Comparison of ENCODE assay signal across 9 cellular contexts in the genomic region with DNA sequence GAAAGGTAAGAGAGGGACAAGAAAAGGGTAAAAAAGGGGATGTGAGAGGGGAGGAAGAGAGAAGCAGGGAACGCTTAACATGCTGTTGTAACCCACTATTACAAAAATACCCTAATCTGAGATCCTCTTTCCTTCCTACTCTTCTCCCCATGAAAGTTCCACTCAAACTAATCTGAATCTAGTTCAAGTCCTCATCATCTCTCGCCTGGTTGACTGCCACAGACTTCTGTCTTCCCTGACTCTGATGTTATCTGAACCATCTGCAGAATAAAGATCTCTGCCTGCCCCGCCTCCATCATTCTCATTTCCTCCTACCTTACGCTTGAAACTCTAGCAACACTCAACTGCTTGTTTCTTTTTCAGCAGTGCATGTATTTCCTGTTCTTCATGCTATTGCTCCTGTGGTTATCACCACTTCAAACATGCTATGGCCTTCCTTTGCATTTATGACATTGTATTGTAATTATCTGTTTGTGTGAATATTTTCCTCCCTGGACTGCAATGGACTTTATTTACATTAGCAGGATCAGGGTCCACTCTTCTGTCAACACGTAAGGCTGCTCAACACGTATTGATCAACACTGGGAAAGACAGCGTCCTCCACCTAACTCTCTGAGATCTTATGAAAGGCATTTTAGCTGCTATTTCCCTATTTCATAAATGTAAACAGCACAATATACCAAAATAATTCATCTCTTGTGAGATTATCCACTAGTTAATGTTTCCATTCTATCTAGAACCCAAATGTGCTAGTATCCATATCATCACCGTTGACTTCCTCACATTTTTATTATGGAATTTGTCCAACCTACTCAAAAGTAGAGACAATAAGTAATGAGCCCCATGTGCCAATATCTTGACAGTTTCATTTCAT.
DNase-seq lines count a peak whose midpoint lies in the region; ATAC-seq and TF ChIP-seq lines count a peak whose summit lies in the region.
"Had no signal": no experiment of that assay in that cellular context is flagged by ENCODE, and none has a peak within 500 bp of the region (broad histone marks: within the 10 kb centered on the region; RNA-seq: fewer than 3 reads in every experiment).

No MANE protein-coding gene starts in this region.

- 74 to 78% (median 76%) methylated on average over 8 of the region's 8 CpGs for WGBS in adrenal gland, 4 donors

- peak overlapping the region; percentile 79 for H3K4me3 Mint-ChIP-seq in activated naive CD8-positive, alpha-beta T cell treated with anti-CD3 and anti-CD28 coated beads, Interleukin-2, amount 10 ng/mL, durations not matched to agents 7 days and 5 days

- intact Hi-C loops in left ventricle myocardium inferior (cut with micrococcal nuclease) = no loop called here
- intact Hi-C loops in adrenal gland (cut with DNase I) = no loop called here

- no peak for TF ChIP-seq POLR2A in adrenal gland (IDR thresholded peaks at IDR 0.05)

- H3K27ac ChIP-seq in left ventricle myocardium inferior (replicated peaks) (no peak overlapping the region), adrenal gland (no peak overlapping the region)
- H3K27ac ChIP-seq: cardiac muscle cell had no signal

- DNase-seq in RPMI8226 (peak; percentile 19), left ventricle myocardium inferior (no peak), adrenal gland (no peak), NCI-H748 treated with DMSO at 0.1 percent for 48 hours (lab: John Stamatoyannopoulos, UW) (no peak)
- DNase-seq in activated naive CD8-positive, alpha-beta T cell treated with anti-CD3 and anti-CD28 coated beads, Interleukin-2, amount 10 ng/mL, durations not matched to agents 7 days and 5 days = no peak
- DNase-seq in stimulated activated CD8-positive, alpha-beta memory T cell treated with anti-CD3 and anti-CD28 coated beads, Interleukin-4, amount 100 ng/mL, for 4 hours (ENCODE audit: low read depth in 2 of 2, low spot score in 1 of 2) = peak; percentile 15 to 16

- peaks cover 16% of the 10 kb centered on the region for H3K4me1 Mint-ChIP-seq in activated naive CD8-positive, alpha-beta T cell treated with anti-CD3 and anti-CD28 coated beads, Interleukin-2, amount 10 ng/mL, durations not matched to agents 7 days and 5 days

- POLR2A ChIA-PET in activated naive CD8-positive, alpha-beta T cell treated with anti-CD3 and anti-CD28 coated beads, Interleukin-2, amount 10 ng/mL, durations not matched to agents 7 days and 5 days (lab: Charles Lee) = interaction anchor here (1.0 kb wide), 1 partner anchor 449 kb away, joined by 3 read pairs; the partner anchor contains the start of gene NRIP1

- H3K27ac Mint-ChIP-seq in activated naive CD8-positive, alpha-beta T cell treated with anti-CD3 and anti-CD28 coated beads, Interleukin-2, amount 10 ng/mL, durations not matched to agents 7 days and 5 days = peak overlapping the region; percentile 96

- no peaks in the 10 kb centered on the region for H3K27me3 Mint-ChIP-seq in activated naive CD8-positive, alpha-beta T cell treated with anti-CD3 and anti-CD28 coated beads, Interleukin-2, amount 10 ng/mL, durations not matched to agents 7 days and 5 days

- peaks cover 7% of the 10 kb centered on the region for H3K36me3 Mint-ChIP-seq in activated naive CD8-positive, alpha-beta T cell treated with anti-CD3 and anti-CD28 coated beads, Interleukin-2, amount 10 ng/mL, durations not matched to agents 7 days and 5 days

- TF ChIP-seq CTCF in left ventricle myocardium inferior (IDR thresholded peaks at IDR 0.05; ENCODE audit: borderline replicate concordance) (no peak), adrenal gland (IDR thresholded peaks at IDR 0.05) (no peak)

- H3K9me3 Mint-ChIP-seq in activated naive CD8-positive, alpha-beta T cell treated with anti-CD3 and anti-CD28 coated beads, Interleukin-2, amount 10 ng/mL, durations not matched to agents 7 days and 5 days = peaks cover 7% of the 10 kb centered on the region

- ATAC-seq in GM18498 (IDR thresholded peaks at IDR 0.05; ENCODE audit: unreplicated experiment) = peak; percentile 99
- peak; percentile 99 for ATAC-seq in HG02840 (IDR thresholded peaks at IDR 0.05; ENCODE audit: low FRiP score, unreplicated experiment)
- ATAC-seq in activated naive CD8-positive, alpha-beta T cell treated with anti-CD3 and anti-CD28 coated beads, Interleukin-2, amount 10 ng/mL, durations not matched to agents 7 days and 5 days (ENCODE audit: low read depth) = peak; percentile 99

- H3K36me3 ChIP-seq in left ventricle myocardium inferior = no peaks in the 10 kb centered on the region
- H3K36me3 ChIP-seq in adrenal gland (replicated peaks in 1 of 2) = no peaks in the 10 kb centered on the region
- H3K36me3 ChIP-seq: cardiac muscle cell had no signal

- H3K9me3 ChIP-seq in left ventricle myocardium inferior (replicated peaks) (no peaks in the 10 kb centered on the region), adrenal gland (replicated peaks in 1 of 3) (no peaks in the 10 kb centered on the region)

- H3K4me3 ChIP-seq in left ventricle myocardium inferior (no peak overlapping the region), adrenal gland (no peak overlapping the region)
- H3K4me3 ChIP-seq: cardiac muscle cell had no signal

- H3K27me3 ChIP-seq in left ventricle myocardium inferior (ENCODE audit: low read depth) = no peaks in the 10 kb centered on the region
- no peaks in the 10 kb centered on the region for H3K27me3 ChIP-seq in adrenal gland
- H3K27me3 ChIP-seq: cardiac muscle cell had no signal

- H3K4me1 ChIP-seq in left ventricle myocardium inferior = no peaks in the 10 kb centered on the region
- H3K4me1 ChIP-seq in adrenal gland (replicated peaks in 1 of 2) = no peaks in the 10 kb centered on the region

Comparison
In these comparisons a context has a peak if more than half of its experiments do, and no peak if none do; other contexts are left out.
1. DNase-seq: peak in RPMI8226 (single experiment) and stimulated activated CD8-positive, alpha-beta memory T cell treated with anti-CD3 and anti-CD28 coated beads, Interleukin-4, amount 100 ng/mL, for 4 hours (2 of 2); none in activated naive CD8-positive, alpha-beta T cell treated with anti-CD3 and anti-CD28 coated beads, Interleukin-2, amount 10 ng/mL, durations not matched to agents 7 days and 5 days (single experiment), left ventricle myocardium inferior (single experiment), adrenal gland (0 of 7) and NCI-H748 treated with DMSO at 0.1 percent for 48 hours (single experiment).
2. Peak in every context shown above with its lines, with median percentiles within 50 percentile points of each other: ATAC-seq.